Comparison of ENCODE assay signal across 1 cellular context in the genomic region with DNA sequence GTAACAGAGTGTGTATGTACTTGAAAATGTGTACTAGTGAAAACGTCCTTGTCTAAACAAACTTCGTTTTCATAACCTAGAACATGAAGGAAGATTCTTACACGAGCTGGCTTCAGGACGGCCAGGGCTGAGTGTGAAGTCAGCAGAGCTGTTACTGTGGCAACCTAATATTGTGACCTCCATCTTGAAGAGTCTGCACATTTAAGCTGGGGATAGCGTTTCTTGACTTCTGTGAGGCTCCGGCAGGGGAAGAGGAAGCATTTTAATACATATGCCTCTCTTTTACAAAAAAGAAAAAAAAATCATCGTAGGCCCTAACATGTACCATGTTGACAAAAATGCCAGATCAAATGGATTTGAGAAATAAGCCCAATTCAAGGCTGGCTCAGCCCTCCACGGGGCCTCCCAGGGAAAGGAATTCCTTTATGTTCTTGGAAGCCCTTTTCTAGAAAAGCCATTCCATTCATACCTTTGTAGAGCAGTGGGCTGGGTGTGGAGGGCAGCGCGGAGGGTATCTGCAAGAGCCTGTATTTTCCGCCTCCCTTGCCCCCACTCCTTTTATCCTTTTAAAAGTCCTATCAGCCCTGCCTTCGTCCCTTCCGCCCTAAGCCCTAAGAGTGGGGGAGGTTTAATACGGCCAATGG.
TF ChIP-seq lines count a peak whose summit lies in the region.

No MANE protein-coding gene starts in this region.

TF ChIP-seq in A549, 52 proteins besides CTCF, POLR2A, EP300 and RAD21 (continued from another document):
- TF ChIP-seq, protein P1, sequence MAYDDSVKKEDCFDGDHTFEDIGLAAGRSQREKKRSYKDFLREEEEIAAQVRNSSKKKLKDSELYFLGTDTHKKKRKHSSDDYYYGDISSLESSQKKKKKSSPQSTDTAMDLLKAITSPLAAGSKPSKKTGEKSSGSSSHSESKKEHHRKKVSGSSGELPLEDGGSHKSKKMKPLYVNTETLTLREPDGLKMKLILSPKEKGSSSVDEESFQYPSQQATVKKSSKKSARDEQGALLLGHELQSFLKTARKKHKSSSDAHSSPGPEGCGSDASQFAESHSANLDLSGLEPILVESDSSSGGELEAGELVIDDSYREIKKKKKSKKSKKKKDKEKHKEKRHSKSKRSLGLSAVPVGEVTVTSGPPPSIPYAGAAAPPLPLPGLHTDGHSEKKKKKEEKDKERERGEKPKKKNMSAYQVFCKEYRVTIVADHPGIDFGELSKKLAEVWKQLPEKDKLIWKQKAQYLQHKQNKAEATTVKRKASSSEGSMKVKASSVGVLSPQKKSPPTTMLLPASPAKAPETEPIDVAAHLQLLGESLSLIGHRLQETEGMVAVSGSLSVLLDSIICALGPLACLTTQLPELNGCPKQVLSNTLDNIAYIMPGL (CRISPR knock-in tag; IDR thresholded peaks at IDR 0.05; ENCODE audit: borderline replicate concordance), result no peak
- no peak for TF ChIP-seq SMC3 (IDR thresholded peaks at IDR 0.05)
- TF ChIP-seq RARB (CRISPR knock-in tag; IDR thresholded peaks at IDR 0.05), result no peak
- TF ChIP-seq NFE2L2 (conservative IDR thresholded peaks at IDR 0.05; ENCODE audit: low read length), result no peak
- TF ChIP-seq HDAC2 (IDR thresholded peaks at IDR 0.05), result no peak
- no peak for TF ChIP-seq ZNF302 (CRISPR knock-in tag; IDR thresholded peaks at IDR 0.05)
- no peak for TF ChIP-seq HEYL (CRISPR knock-in tag; IDR thresholded peaks at IDR 0.05)
- no peak for TF ChIP-seq RCOR1 (IDR thresholded peaks at IDR 0.05; ENCODE audit: low read depth, low read length)
TF ChIP-seq in A549: peak in this region for 0.
